ENCODE assay signal across 1 cellular context in the genomic region with DNA sequence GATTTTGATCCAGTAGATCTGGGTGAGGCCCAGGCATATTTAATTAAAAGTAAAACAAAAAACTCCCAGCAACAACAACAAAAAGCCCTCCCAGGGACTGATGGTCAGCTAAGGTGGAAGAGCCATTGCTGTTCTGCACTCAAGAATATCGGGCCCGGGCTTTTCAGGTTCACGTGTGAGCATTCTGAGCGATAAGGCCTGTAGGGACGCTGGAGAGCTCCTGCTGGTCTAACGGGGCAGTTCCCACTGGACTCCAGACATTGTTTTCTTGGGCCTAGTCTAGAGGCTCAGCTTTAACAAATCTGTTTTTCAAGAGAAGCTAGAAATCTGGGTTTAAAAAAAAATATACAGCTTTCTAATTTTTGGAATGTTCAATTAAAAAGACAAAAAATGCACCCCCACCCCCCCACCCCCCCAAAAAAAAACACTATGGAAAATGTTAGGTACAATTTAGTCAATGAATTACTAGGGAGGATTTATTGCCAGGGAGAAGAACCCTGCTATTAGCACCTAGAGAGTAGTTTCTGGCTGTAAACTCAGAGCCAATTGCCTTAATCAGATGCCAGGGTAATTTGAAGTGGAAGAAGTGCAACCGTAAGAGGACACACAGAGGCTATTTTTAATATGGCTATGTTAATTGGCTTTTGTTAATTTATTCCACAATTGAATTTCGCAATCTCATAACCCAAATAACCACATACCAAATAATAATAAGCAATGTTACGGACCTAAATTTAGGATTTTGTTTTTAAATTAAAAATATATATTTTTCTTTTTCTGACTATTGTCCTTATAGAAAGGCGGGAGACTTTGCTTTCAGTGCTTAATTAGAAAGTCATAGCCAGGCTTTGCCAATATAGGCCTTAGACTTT.
TF ChIP-seq lines count a peak whose summit lies in the region.

No MANE protein-coding gene starts in this region.

TF ChIP-seq in SK-N-SH treated with all-trans-retinoic acid at 6 μM for 48 hours, 23 proteins besides CTCF, POLR2A, EP300 and RAD21 (continued from another document):
- TF ChIP-seq RARB (CRISPR knock-in tag; IDR thresholded peaks at IDR 0.05), result no peak
- no peak for TF ChIP-seq ZC3H10 (CRISPR knock-in tag; IDR thresholded peaks at IDR 0.05)
- no peak for TF ChIP-seq BACH2 (CRISPR knock-in tag; IDR thresholded peaks at IDR 0.05; ENCODE audit: borderline replicate concordance)
- TF ChIP-seq ZFP3 (CRISPR knock-in tag; IDR thresholded peaks at IDR 0.05), result no peak
